In the genomic region with DNA sequence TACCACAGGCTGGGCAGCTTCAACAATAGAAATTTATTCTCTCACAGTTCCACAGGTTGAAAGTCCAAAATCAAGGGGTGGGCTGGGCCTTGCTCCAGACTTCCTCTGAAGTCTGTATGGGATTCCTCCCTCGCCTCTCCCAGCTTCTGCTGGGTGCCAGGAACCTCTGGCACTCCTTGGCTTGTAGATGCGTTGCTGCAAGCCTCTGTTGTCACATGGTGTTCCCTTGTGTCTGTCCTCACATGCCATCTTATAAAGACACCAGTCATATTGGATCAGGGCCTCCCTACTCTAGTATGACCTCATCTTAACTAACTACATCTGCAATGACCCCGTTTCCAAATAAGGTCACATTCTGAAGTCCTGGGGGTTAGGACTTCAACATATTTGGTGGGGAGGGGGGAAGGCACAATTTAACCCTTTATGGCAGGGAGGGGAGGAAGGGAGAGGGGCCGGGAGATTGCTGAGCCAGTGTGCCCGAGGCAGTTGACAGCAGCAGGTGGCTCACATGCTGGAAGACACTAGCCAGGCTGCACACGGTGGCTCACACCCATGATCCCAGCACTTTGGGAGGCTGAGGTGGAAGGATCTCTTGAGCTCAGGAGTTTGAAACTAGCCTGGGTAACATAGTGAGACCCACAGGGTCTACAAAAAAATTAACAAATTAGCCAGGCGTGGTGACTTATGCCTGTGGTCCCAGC, we compare ENCODE assay signal across 1 cellular context.
TF ChIP-seq lines count a peak whose summit lies in the region.

No MANE protein-coding gene starts in this region.

TF ChIP-seq in K562, 482 proteins besides CTCF, POLR2A, EP300 and RAD21:
- TF ChIP-seq POLR2G (IDR thresholded peaks at IDR 0.05; ENCODE audit: low read depth, low read length) (peak; percentile 23; the same call in 1 of the 2 replicates), E2F1 (CRISPR knock-in tag; IDR thresholded peaks at IDR 0.05) (no peak), ZNF134 (CRISPR knock-in tag; conservative IDR thresholded peaks at IDR 0.05) (no peak)
TF ChIP-seq in K562: peak in this region for 1.
